Comparison of ENCODE assay signal across 8 cellular contexts in genomic region chr5:138503487-138504270, GRCh38. TPM values are rescaled to one million over a fixed set of nuclear protein-coding genes. Genes with fewer than 3 reads are reported as not detected.
DNase-seq lines count a peak whose midpoint lies in the region; ATAC-seq and TF ChIP-seq lines count a peak whose summit lies in the region.

No MANE protein-coding gene starts in this region.

- peak; percentile 44 for DNase-seq in Caki2 (ENCODE audit: low read depth)
- DNase-seq in H4 (ENCODE audit: low spot score), result peak; percentile 60
- peak; percentile 67 for DNase-seq in NCI-H460 (ENCODE audit: extremely low read depth, low read depth)
- DNase-seq in ascending aorta (ENCODE audit: low spot score in 2 of 2), result no peak
- DNase-seq in left cardiac atrium, result no peak
- DNase-seq in psoas muscle, result no peak

- no peaks in the 10 kb centered on the region for H3K9me3 ChIP-seq in ascending aorta
- no peaks in the 10 kb centered on the region for H3K9me3 ChIP-seq in psoas muscle

- H3K27ac ChIP-seq in ascending aorta, result peak overlapping the region; percentile 35 to 43
- peak overlapping the region; percentile 27 for H3K27ac ChIP-seq in psoas muscle

- H3K4me3 ChIP-seq in ascending aorta, result no peak overlapping the region
- no peak overlapping the region for H3K4me3 ChIP-seq in psoas muscle

- H3K27me3 ChIP-seq in ascending aorta (no peaks in the 10 kb centered on the region), psoas muscle (ENCODE audit: insufficient read depth in 3 of 3, low read length in 2 of 3) (no peaks in the 10 kb centered on the region)

- H3K4me1 ChIP-seq in ascending aorta (peaks cover 5 to 19% of the 10 kb centered on the region in 2 donors), psoas muscle (peaks cover 8% of the 10 kb centered on the region)

- H3K36me3 ChIP-seq in ascending aorta, result peaks cover 16 to 17% of the 10 kb centered on the region in 2 donors
- H3K36me3 ChIP-seq in psoas muscle (ENCODE audit: insufficient read depth in 1 of 2, low read depth in 1 of 2), result peaks cover 0 to 29% of the 10 kb centered on the region in 2 donors

- in situ Hi-C loops in Caki2 (cut with HindIII; ENCODE audit: low pct_unique_long_range_greater_than_20kb, low sequenced_read_pairs), result no loop called here

- intact Hi-C loops in ascending aorta (cut with DNase I) (loop anchor here (1.0 to 2.0 kb wide), 4 partner anchors 11 to 53 kb away; partner anchors contain the start of gene ETF1), left cardiac atrium (cut with DNase I) (loop anchor here in 1 of 2 donors (2.0 kb wide), 1 partner anchor 53 kb away; no protein-coding TSS in a partner anchor), psoas muscle (cut with DNase I) (loop anchor here (1.0 to 5.0 kb wide), 4 partner anchors 36 to 53 kb away; partner anchors contain the start of gene EGR1 (in 1 of the 2))

- peak; percentile 76 for ATAC-seq in left cardiac atrium
- peak; percentile 76 to 88 (median 82) for ATAC-seq in psoas muscle
- no peak for ATAC-seq in HG03045 (IDR thresholded peaks at IDR 0.05; ENCODE audit: unreplicated experiment)
- no peak for ATAC-seq in HG02852 (IDR thresholded peaks at IDR 0.05; ENCODE audit: unreplicated experiment)

- 17 to 23% (median 19%) methylated on average over 6 of the region's 6 CpGs for whole genome bisulfite sequencing in psoas muscle, 3 donors

- TF ChIP-seq CTCF in ascending aorta (IDR thresholded peaks at IDR 0.05) (peak; percentile 74 to 80 (median 78)), psoas muscle (IDR thresholded peaks at IDR 0.05) (peak; percentile 73)

RNA-seq across cellular contexts. Expression of gene EGR1, which starts 38.4 kb away (rescaled TPM):
- total RNA-seq in Caki2 (2014; rRNA removed; shearing (Covaris generic); ENCODE audit: low replicate concordance), result 0.75 and 1.0 TPM in 2 replicates
- 5.5 and 9.3 TPM in 2 replicates for total RNA-seq in H4 (2014; rRNA removed; shearing (Covaris generic))
- total RNA-seq in NCI-H460 (2014; rRNA removed; shearing (Covaris generic)), result 9.2 and 10.6 TPM in 2 replicates
- 4.6 and 5.5 TPM in 2 replicates for polyA plus RNA-seq in NCI-H460 (2014; cell fraction: nucleus; rRNA removed)
- total RNA-seq in ascending aorta (419 TPM), left cardiac atrium (10 to 100 TPM; 29.1 to 71.9 TPM), psoas muscle (100 to 1,000 TPM in 2 of 4 donors, 10 to 100 TPM in 1, 1 to 10 TPM in 1; 10.0 to 171 (median 74.8) TPM)
- 100 to 1,000 TPM in 1 of 3 donors, 10 to 100 TPM in 2; 12.0 to 168 (median 14.9) TPM for polyA plus RNA-seq in psoas muscle

RNA-seq across cellular contexts. Expression of gene ETF1, which starts 39.4 kb away (rescaled TPM):
- total RNA-seq in Caki2 (2014; rRNA removed; shearing (Covaris generic); ENCODE audit: low replicate concordance), result 45.2 and 68.5 TPM in 2 replicates
- total RNA-seq in H4 (2014; rRNA removed; shearing (Covaris generic)), result 163 and 179 TPM in 2 replicates
- total RNA-seq in NCI-H460 (2014; rRNA removed; shearing (Covaris generic)), result 153 and 176 TPM in 2 replicates
- polyA plus RNA-seq in NCI-H460 (2014; cell fraction: nucleus; rRNA removed), result 103 and 105 TPM in 2 replicates
- total RNA-seq in ascending aorta (28.2 TPM), left cardiac atrium (100 to 1,000 TPM in 1 of 2 donors, 10 to 100 TPM in 1; 74.0 to 106 TPM), psoas muscle (100 to 1,000 TPM in 3 of 4 donors, 10 to 100 TPM in 1; 84.2 to 174 (median 150) TPM)
- 100 to 1,000 TPM in 2 of 3 donors, 10 to 100 TPM in 1; 72.3 to 212 (median 157) TPM for polyA plus RNA-seq in psoas muscle

Comparison
In these comparisons a context has a peak if more than half of its experiments do, and no peak if none do; other contexts are left out.
1. DNase-seq: peak in Caki2 (single experiment), H4 (single experiment) and NCI-H460 (single experiment); none in ascending aorta (0 of 2), left cardiac atrium (single experiment) and psoas muscle (0 of 2).
2. ATAC-seq: peak in left cardiac atrium (2 of 2) and psoas muscle (4 of 4); none in HG03045 (single experiment) and HG02852 (single experiment).